In genomic region chr9:34451135-34451534, GRCh38 we compare ENCODE assay signal across 1 cellular context.
TF ChIP-seq lines count a peak whose summit lies in the region.

No MANE protein-coding gene starts in this region.

TF ChIP-seq in GM23338, 12 proteins besides CTCF, POLR2A, EP300 and RAD21 (continued from another document):
- TF ChIP-seq ETS1 (IDR thresholded peaks at IDR 0.05): no peak
- TF ChIP-seq EZH2phosphoT487 (IDR thresholded peaks at IDR 0.05; ENCODE audit: unreplicated experiment): no peak
- TF ChIP-seq ZNF462 (CRISPR knock-in tag; IDR thresholded peaks at IDR 0.05): no peak
